ENCODE assay signal across 18 cellular contexts in the genomic region with DNA sequence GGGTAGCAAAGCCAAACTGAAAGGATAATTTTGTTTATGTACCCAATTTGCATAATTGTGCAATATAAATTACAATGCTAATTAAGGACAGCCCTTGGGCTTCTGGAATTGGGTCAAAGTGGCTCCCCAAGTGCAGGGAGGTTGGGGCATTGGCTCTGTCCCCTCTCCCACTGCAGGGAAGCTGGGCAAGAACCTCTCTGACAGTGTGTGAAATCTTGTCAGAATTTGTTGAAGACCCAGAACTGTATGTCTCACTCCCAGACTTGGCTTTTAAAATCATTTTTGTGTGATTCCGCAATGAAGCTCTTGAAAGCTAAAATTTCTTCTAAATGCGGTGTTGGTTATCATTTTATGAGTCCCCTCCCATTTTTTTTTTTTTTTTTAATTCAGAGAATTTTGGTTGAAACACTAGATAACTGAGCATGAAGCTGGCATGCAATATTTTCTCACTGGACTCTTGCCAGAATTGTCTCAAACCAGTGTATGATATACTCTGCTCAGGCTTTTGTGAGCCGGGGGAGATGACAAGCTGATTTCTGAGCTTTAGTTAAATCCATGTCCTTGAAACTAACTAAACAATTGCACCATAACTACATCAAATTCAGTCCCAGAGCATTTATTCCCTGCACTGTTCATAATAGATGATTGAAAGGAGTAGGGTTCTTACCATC.
DNase-seq lines count a peak whose midpoint lies in the region; ATAC-seq and TF ChIP-seq lines count a peak whose summit lies in the region.
"Had no signal": no experiment of that assay in that cellular context is flagged by ENCODE, and none has a peak within 500 bp of the region (broad histone marks: within the 10 kb centered on the region; RNA-seq: fewer than 3 reads in every experiment).

No MANE protein-coding gene starts in this region.

- no peaks in the 10 kb centered on the region for H3K79me1 ChIP-seq in H9 (ENCODE audit: insufficient read depth, low read depth, low read length, poor library complexity, severe bottlenecking)

- no peak overlapping the region for H3K18ac ChIP-seq in H9 (ENCODE audit: insufficient read length, low read depth, low read length)

- no peaks in the 10 kb centered on the region for H3K23me2 ChIP-seq in H9 (ENCODE audit: insufficient read length, low read depth, low read length, poor library complexity, severe bottlenecking)

- H4K8ac ChIP-seq in H9 (replicated peaks; ENCODE audit: insufficient read length, low read depth, low read length), result no peak overlapping the region

- H3K4me3 Mint-ChIP-seq in H9, result no peak overlapping the region
- no peak overlapping the region for H3K4me3 Mint-ChIP-seq in activated naive CD4-positive, alpha-beta T cell treated with anti-CD3 and anti-CD28 coated beads, Interleukin-2, amount 10 ng/mL, durations not matched to agents 7 days and 5 days
- H3K4me3 Mint-ChIP-seq: B cell had no signal

- DNase-seq in H9, result no peak
- peak; percentile 77 for DNase-seq in NCI-H2227 treated with DMSO at 0.1 percent for 48 hours (lab: John Stamatoyannopoulos, UW)
- peak; percentile 43 for DNase-seq in dedifferentiated amniotic fluid mesenchymal stem cell (ENCODE audit: extremely low spot score)
- peak; percentile 12 for DNase-seq in medulla oblongata (ENCODE audit: extremely low spot score)
- no peak for DNase-seq in stimulated activated CD4-positive, alpha-beta T cell treated with anti-CD3 and anti-CD28 coated beads, Interleukin-15, amount 100 ng/mL, for 24 hours
- no peak for DNase-seq in activated naive CD4-positive, alpha-beta T cell treated with anti-CD3 and anti-CD28 coated beads, Interleukin-2, amount 10 ng/mL, durations not matched to agents 7 days and 5 days
- no peak for DNase-seq in HPDE6-E6E7 (ENCODE audit: extremely low spot score)
- DNase-seq: effector CD4-positive, alpha-beta T cell; GM23248; mesenchymal stem cell; MV-4-11; NCI-H2171; SK-N-SH; stimulated activated naive CD4-positive, alpha-beta T cell had no signal

- WGBS in H9 (ENCODE audit: extremely low coverage, insufficient read length, low lambda C conversion rate), result no CpG with 5 or more reads among the region's 3 CpGs

- TF ChIP-seq CTCF in H9 (conservative IDR thresholded peaks at IDR 0.05), result no peak

- no peaks in the 10 kb centered on the region for H3K79me2 ChIP-seq in H9 (ENCODE audit: insufficient read depth, low read length)

- H2BK5ac ChIP-seq in H9 (ENCODE audit: insufficient read length, low read length), result no peak overlapping the region

- peaks cover 0 to 2% of the 10 kb centered on the region in 2 experiments; a peak in 2 of 5 replicates for H3K9me3 Mint-ChIP-seq in H9
- H3K9me3 Mint-ChIP-seq in activated naive CD4-positive, alpha-beta T cell treated with anti-CD3 and anti-CD28 coated beads, Interleukin-2, amount 10 ng/mL, durations not matched to agents 7 days and 5 days, result peaks cover 5% of the 10 kb centered on the region

- no peaks in the 10 kb centered on the region for H3K27me3 Mint-ChIP-seq in H9 (ENCODE audit: low read depth)
- no peaks in the 10 kb centered on the region for H3K27me3 Mint-ChIP-seq in activated naive CD4-positive, alpha-beta T cell treated with anti-CD3 and anti-CD28 coated beads, Interleukin-2, amount 10 ng/mL, durations not matched to agents 7 days and 5 days
- H3K27me3 Mint-ChIP-seq: B cell had no signal

- CTCF ChIA-PET in activated naive CD4-positive, alpha-beta T cell treated with anti-CD3 and anti-CD28 coated beads, Interleukin-2, amount 10 ng/mL, durations not matched to agents 7 days and 5 days (lab: Charles Lee), result no interaction called here

- no peak overlapping the region for H3K14ac ChIP-seq in H9 (ENCODE audit: insufficient read depth, low read length)

- H2BK15ac ChIP-seq in H9 (ENCODE audit: low read depth, low read length), result no peak overlapping the region

- 0 out of 2 replicates have a peak, but pooled peaks cover 5% of the 10 kb centered on the region for H3K4me1 ChIP-seq in H9 (ENCODE audit: insufficient read depth, low read length)

- no peak overlapping the region for H3K4ac ChIP-seq in H9 (ENCODE audit: low read depth, low read length)

- no peak overlapping the region for H4K91ac ChIP-seq in H9 (ENCODE audit: insufficient read length, low read depth, low read length)

- peaks cover 0 to 2% (median 0%) of the 10 kb centered on the region in 3 experiments; a peak in 2 of 7 replicates for H3K36me3 Mint-ChIP-seq in H9 (ENCODE audit: insufficient read depth in 1 of 3, low read depth in 3 of 3)
- H3K36me3 Mint-ChIP-seq in activated naive CD4-positive, alpha-beta T cell treated with anti-CD3 and anti-CD28 coated beads, Interleukin-2, amount 10 ng/mL, durations not matched to agents 7 days and 5 days, result no peaks in the 10 kb centered on the region

- no peak overlapping the region for H3K27ac ChIP-seq in H9 (ENCODE audit: insufficient read length, low read depth, low read length)
- H3K27ac ChIP-seq: GM23248, neutrophil, vagina had no signal

- H2BK20ac ChIP-seq in H9 (ENCODE audit: low read depth, low read length, poor library complexity, severe bottlenecking), result no peak overlapping the region

- H3K23ac ChIP-seq in H9 (ENCODE audit: insufficient read length, low read depth, low read length), result no peak overlapping the region

- H4K20me1 ChIP-seq in H9 (ENCODE audit: control insufficient read depth, insufficient read depth, insufficient read length), result no peaks in the 10 kb centered on the region

- H3K4me2 ChIP-seq in H9 (ENCODE audit: insufficient read depth, insufficient read length, low read length), result no peak overlapping the region
- H3K4me2 ChIP-seq: SK-N-SH had no signal

- no peak for ATAC-seq in HG02759 (IDR thresholded peaks at IDR 0.05; ENCODE audit: unreplicated experiment)

- no peak overlapping the region for H2AK5ac ChIP-seq in H9 (ENCODE audit: insufficient read length, low read length)

- no peak overlapping the region for H4K5ac ChIP-seq in H9 (ENCODE audit: insufficient read length, low read depth, low read length)

- H2BK12ac ChIP-seq in H9 (ENCODE audit: insufficient read length, low read depth, low read length), result no peak overlapping the region

- H3K9ac ChIP-seq in H9 (ENCODE audit: extremely low read depth, insufficient read length, low read length), result no peak overlapping the region
- H3K9ac ChIP-seq: GM23248, SK-N-SH had no signal

- H3K56ac ChIP-seq in H9 (ENCODE audit: insufficient read length, low read depth, low read length), result no peak overlapping the region

- peak overlapping the region in 2 of 3 experiments; percentile 27 to 76; a peak in 2 of 7 replicates for H3K27ac Mint-ChIP-seq in H9
- H3K27ac Mint-ChIP-seq in activated naive CD4-positive, alpha-beta T cell treated with anti-CD3 and anti-CD28 coated beads, Interleukin-2, amount 10 ng/mL, durations not matched to agents 7 days and 5 days, result no peak overlapping the region
- H3K27ac Mint-ChIP-seq: B cell had no signal

- H3K27me3 ChIP-seq in H9 (ENCODE audit: insufficient read depth, low read length), result no peaks in the 10 kb centered on the region
- H3K27me3 ChIP-seq: neutrophil, vagina had no signal

- H2BK120ac ChIP-seq in H9 (ENCODE audit: low read depth, low read length, poor library complexity, severe bottlenecking), result no peak overlapping the region

- no peaks in the 10 kb centered on the region for H3K9me3 ChIP-seq in H9 (ENCODE audit: control insufficient read depth, low read depth, low read length)
- H3K9me3 ChIP-seq: neutrophil, SK-N-SH, vagina had no signal

- H3K4me1 Mint-ChIP-seq in H9, result peaks cover 35 to 40% of the 10 kb centered on the region in 2 experiments
- H3K4me1 Mint-ChIP-seq in activated naive CD4-positive, alpha-beta T cell treated with anti-CD3 and anti-CD28 coated beads, Interleukin-2, amount 10 ng/mL, durations not matched to agents 7 days and 5 days, result no peaks in the 10 kb centered on the region
- H3K4me1 Mint-ChIP-seq: B cell had no signal

- H2AFZ ChIP-seq in H9 (ENCODE audit: low read length), result no peak overlapping the region
- H2AFZ ChIP-seq: GM23248 had no signal

- no peak overlapping the region for H3T11ph ChIP-seq in H9 (ENCODE audit: low read length)

Comparison
In these comparisons a context has a peak if more than half of its experiments do, and no peak if none do; other contexts are left out.
1. DNase-seq: peak in NCI-H2227 treated with DMSO at 0.1 percent for 48 hours (single experiment), dedifferentiated amniotic fluid mesenchymal stem cell (single experiment) and medulla oblongata (single experiment); none in H9 (single experiment), stimulated activated CD4-positive, alpha-beta T cell treated with anti-CD3 and anti-CD28 coated beads, Interleukin-15, amount 100 ng/mL, for 24 hours (single experiment), activated naive CD4-positive, alpha-beta T cell treated with anti-CD3 and anti-CD28 coated beads, Interleukin-2, amount 10 ng/mL, durations not matched to agents 7 days and 5 days (single experiment) and HPDE6-E6E7 (single experiment).